19 cellular contexts compared by ENCODE assay signal in genomic region chr2:109247812-109248211, GRCh38.
DNase-seq lines count a peak whose midpoint lies in the region; ATAC-seq and TF ChIP-seq lines count a peak whose summit lies in the region.
"Had no signal": no experiment of that assay in that cellular context is flagged by ENCODE, and none has a peak within 500 bp of the region (broad histone marks: within the 10 kb centered on the region; RNA-seq: fewer than 3 reads in every experiment).

No MANE protein-coding gene starts in this region.

- intact Hi-C loops in left cardiac atrium (cut with DNase I) (loop anchor here in 1 of 2 donors (10.0 kb wide), 1 partner anchor 77 kb away; no protein-coding TSS in a partner anchor), sciatic nerve (cut with DNase I) (no loop called here)

- H3K4me3 Mint-ChIP-seq in brain: peak overlapping the region in 1 of 5 experiments; percentile 26
- H3K4me3 Mint-ChIP-seq: activated T-helper 17 cell treated with anti-CD3 and anti-CD28 coated beads, Interleukin-2, amount 50 U/mL, for 72 hours; endodermal cell had no signal

- DNase-seq in GM04504 (ENCODE audit: low read depth) (peak; percentile 20), left cardiac atrium (no peak), sciatic nerve (ENCODE audit: low spot score) (no peak), DMS53 treated with DMSO at 0.1 percent for 48 hours (lab: John Stamatoyannopoulos, UW; ENCODE audit: unreplicated experiment) (no peak), NOMO-1 (lab: John Stamatoyannopoulos, UW; ENCODE audit: unreplicated experiment in 2 of 2) (no peak)
- no peak for DNase-seq in central memory CD4-positive, alpha-beta T cell
- DNase-seq in activated naive CD4-positive, alpha-beta T cell treated with Interleukin-2 at 50 U/mL for 16 hours: no peak
- DNase-seq: cerebellar nuclear complex; endodermal cell; NCI-H1092 treated with DMSO at 0.1 percent for 48 hours; NCI-H2107; NCI-H526 treated with DMSO at 0.1 percent for 48 hours; SK-N-SH; stimulated activated CD4-positive, alpha-beta T cell treated with anti-CD3 and anti-CD28 coated beads, Interleukin-4, amount 100 ng/mL, for 24 hours; T1000 had no signal

- ATAC-seq in left cardiac atrium (peak; percentile 28 to 42), sciatic nerve (peak; percentile 50)
- ATAC-seq: activated CD4-positive, CD25-positive, alpha-beta regulatory T cell treated with anti-CD3 and anti-CD28 coated beads, Interleukin-2, amount 50 U/mL, for 24 hours; activated T-helper 17 cell treated with anti-CD3 and anti-CD28 coated beads, Interleukin-2, amount 50 U/mL, for 72 hours; Panc1 had no signal

- no peak for TF ChIP-seq CTCF in brain (conservative IDR thresholded peaks at IDR 0.05)

- peak overlapping the region; percentile 7 to 89 (median 64) for H3K27ac Mint-ChIP-seq in brain
- H3K27ac Mint-ChIP-seq: activated T-helper 17 cell treated with anti-CD3 and anti-CD28 coated beads, Interleukin-2, amount 50 U/mL, for 72 hours; endodermal cell had no signal

- no peaks in the 10 kb centered on the region for H3K36me3 Mint-ChIP-seq in brain

- peaks cover 45% of the 10 kb centered on the region for H3K4me1 Mint-ChIP-seq in brain
- H3K4me1 Mint-ChIP-seq: activated T-helper 17 cell treated with anti-CD3 and anti-CD28 coated beads, Interleukin-2, amount 50 U/mL, for 72 hours had no signal

- no peaks in the 10 kb centered on the region for H3K9me3 Mint-ChIP-seq in brain
- H3K9me3 Mint-ChIP-seq: activated T-helper 17 cell treated with anti-CD3 and anti-CD28 coated beads, Interleukin-2, amount 50 U/mL, for 72 hours; endodermal cell had no signal

- no peaks in the 10 kb centered on the region for H3K27me3 Mint-ChIP-seq in brain
